Comparison of ENCODE assay signal across 8 cellular contexts in the genomic region with DNA sequence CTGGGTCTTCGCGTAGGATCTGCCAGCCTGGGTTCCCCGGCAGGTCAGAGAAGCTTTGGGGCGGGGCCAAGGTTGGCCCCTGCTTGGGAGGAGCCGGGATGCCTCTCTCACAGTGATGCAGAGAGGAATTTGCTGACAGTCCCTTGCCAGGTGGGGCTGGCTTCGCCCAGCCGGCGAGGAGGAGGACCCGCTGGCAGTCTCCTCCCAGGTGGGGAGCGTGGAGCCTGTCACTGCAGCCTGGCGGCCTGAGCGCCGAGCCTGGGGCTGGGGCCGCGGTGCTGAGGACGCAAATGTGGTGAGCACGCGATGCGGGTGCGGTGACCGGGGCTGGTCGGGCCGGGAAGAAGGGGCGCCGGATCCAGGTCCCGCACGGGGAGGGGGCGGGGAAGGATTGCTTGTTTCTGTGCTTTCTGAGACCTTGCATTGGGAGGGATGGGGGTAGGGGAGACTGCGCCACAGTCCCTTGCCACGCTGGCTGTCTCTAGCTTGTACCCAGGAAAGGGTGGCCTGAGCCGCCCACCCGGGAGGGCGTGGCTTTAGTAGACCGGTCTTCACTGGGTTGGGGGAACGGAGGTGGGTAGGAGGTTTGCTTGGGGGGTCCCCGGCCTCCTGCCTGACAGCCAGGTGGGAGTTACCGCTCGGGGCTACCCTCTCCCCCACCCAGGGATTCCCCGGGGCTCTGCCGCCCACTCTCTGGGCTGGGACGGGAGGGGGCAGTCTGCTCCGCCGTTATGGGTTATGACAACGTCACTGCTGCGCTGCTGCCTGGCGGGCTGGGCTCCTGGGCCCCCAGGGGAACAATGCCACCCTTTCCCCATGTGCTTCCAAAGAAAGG. TPM values are rescaled to one million over a fixed set of nuclear protein-coding genes. Genes with fewer than 3 reads are reported as not detected.
DNase-seq lines count a peak whose midpoint lies in the region; ATAC-seq, FAIRE-seq and TF ChIP-seq lines count a peak whose summit lies in the region.

A gene with protein sequence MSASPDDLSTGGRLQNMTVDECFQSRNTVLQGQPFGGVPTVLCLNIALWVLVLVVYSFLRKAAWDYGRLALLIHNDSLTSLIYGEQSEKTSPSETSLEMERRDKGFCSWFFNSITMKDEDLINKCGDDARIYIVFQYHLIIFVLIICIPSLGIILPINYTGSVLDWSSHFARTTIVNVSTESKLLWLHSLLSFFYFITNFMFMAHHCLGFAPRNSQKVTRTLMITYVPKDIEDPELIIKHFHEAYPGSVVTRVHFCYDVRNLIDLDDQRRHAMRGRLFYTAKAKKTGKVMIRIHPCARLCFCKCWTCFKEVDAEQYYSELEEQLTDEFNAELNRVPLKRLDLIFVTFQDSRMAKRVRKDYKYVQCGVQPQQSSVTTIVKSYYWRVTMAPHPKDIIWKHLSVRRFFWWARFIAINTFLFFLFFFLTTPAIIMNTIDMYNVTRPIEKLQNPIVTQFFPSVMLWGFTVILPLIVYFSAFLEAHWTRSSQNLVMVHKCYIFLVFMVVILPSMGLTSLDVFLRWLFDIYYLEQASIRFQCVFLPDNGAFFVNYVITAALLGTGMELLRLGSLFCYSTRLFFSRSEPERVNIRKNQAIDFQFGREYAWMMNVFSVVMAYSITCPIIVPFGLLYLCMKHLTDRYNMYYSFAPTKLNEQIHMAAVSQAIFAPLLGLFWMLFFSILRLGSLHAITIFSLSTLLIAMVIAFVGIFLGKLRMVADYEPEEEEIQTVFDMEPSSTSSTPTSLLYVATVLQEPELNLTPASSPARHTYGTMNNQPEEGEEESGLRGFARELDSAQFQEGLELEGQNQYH (plus strand): TSS at position 196 of the 835 bp plus-strand sequence. CDS start 37,016 bp downstream, outside the sequence.

- TF ChIP-seq CTCF in K562 (IDR thresholded peaks at IDR 0.05 in 2 of 3, conservative IDR thresholded peaks at IDR 0.05 in 1 of 3; ENCODE audit: insufficient read depth in 2 of 3, low read depth in 1 of 3, low read length in 3 of 3): no peak
- peak in 1 of 3 experiments; percentile 5 for TF ChIP-seq CTCF in keratinocyte (optimal IDR thresholded peaks at IDR 0.05 in 1 of 3, IDR thresholded peaks at IDR 0.05 in 1 of 3, conservative IDR thresholded peaks at IDR 0.05 in 1 of 3; ENCODE audit: extremely low read depth in 1 of 3, insufficient read depth in 2 of 3, low read length in 3 of 3)

- TF ChIP-seq EP300 in K562 (IDR thresholded peaks at IDR 0.05; ENCODE audit: low read length): no peak

- H3K9me1 ChIP-seq in K562 (ENCODE audit: control insufficient read depth, insufficient read depth, low read length) (no peaks in the 10 kb centered on the region), keratinocyte (ENCODE audit: control insufficient read depth, extremely low read depth, insufficient read depth, low read length) (no peaks in the 10 kb centered on the region)

- no peaks in the 10 kb centered on the region for H3K9me3 Mint-ChIP-seq in T-helper 1 cell treated with Interleukin-12 subunit alpha and Interleukin-12 subunit beta and Interleukin-4 antibody, amounts not matched to agents 30 μg/mL and 1 μg/mL, for 36 hours

- dilution Hi-C loops in keratinocyte (cut with MboI; ENCODE audit: extremely low pct_ligation_motif_present, low sequenced_read_pairs): no loop called here

- peak within 1 kb of the TSS; percentile 56 for H3K4me3 Mint-ChIP-seq in T-helper 1 cell treated with Interleukin-12 subunit alpha and Interleukin-12 subunit beta and Interleukin-4 antibody, amounts not matched to agents 30 μg/mL and 1 μg/mL, for 36 hours

- H3K4me2 ChIP-seq in K562 (ENCODE audit: insufficient read depth, low read length) (no peak within 1 kb of the TSS), keratinocyte (ENCODE audit: control insufficient read depth, extremely low read depth, insufficient read depth, low read depth, low read length) (peak within 1 kb of the TSS; percentile 82)

- H4K20me1 ChIP-seq in K562 (replicated peaks; ENCODE audit: control insufficient read depth, insufficient read depth, low read length) (no peaks in the 10 kb centered on the region), keratinocyte (ENCODE audit: control insufficient read depth, extremely low read depth, insufficient read depth, low read length) (no peaks in the 10 kb centered on the region)

- ATAC-seq in K562: peak; percentile 62

- CTCF ChIA-PET in K562 (lab: Yijun Ruan, JAX; ENCODE audit: low intra/inter-chr PET ratio): no interaction called here

- H3K9me3 ChIP-seq in K562 (replicated peaks; ENCODE audit: control insufficient read depth, insufficient read depth, low read depth, low read length) (no peaks in the 10 kb centered on the region), keratinocyte (ENCODE audit: control insufficient read depth, low read depth, low read length) (no peaks in the 10 kb centered on the region)

- H3K27me3 ChIP-seq in K562 (ENCODE audit: control insufficient read depth in 2 of 2, insufficient read depth in 2 of 2, low read length in 2 of 2) (peaks cover 0 to 44% of the 10 kb centered on the region in 2 experiments; a peak in 3 of 5 replicates), keratinocyte (ENCODE audit: control insufficient read depth, extremely low read depth, insufficient read depth, low read length) (no peaks in the 10 kb centered on the region)

- H3K79me2 ChIP-seq in K562 (ENCODE audit: control insufficient read depth, insufficient read depth, low read length): no peaks in the 10 kb centered on the region
- H3K79me2 ChIP-seq in keratinocyte (ENCODE audit: control insufficient read depth, insufficient read depth, low read length): no peaks in the 10 kb centered on the region

- peaks cover 38% of the 10 kb centered on the region for H3K27me3 Mint-ChIP-seq in T-helper 1 cell treated with Interleukin-12 subunit alpha and Interleukin-12 subunit beta and Interleukin-4 antibody, amounts not matched to agents 30 μg/mL and 1 μg/mL, for 36 hours (ENCODE audit: low read depth)

- intact Hi-C loops in K562 (cut with micrococcal nuclease): no loop called here

- FAIRE-seq in K562 (lab: Jason Lieb, UNC) (no peak), keratinocyte (lab: Jason Lieb, UNC) (no peak)

- H3K36me3 Mint-ChIP-seq in T-helper 1 cell treated with Interleukin-12 subunit alpha and Interleukin-12 subunit beta and Interleukin-4 antibody, amounts not matched to agents 30 μg/mL and 1 μg/mL, for 36 hours (ENCODE audit: low read depth): no peaks in the 10 kb centered on the region

- TF ChIP-seq RAD21 in K562 (CRISPR knock-in tag; conservative IDR thresholded peaks at IDR 0.05 in 1 of 2, IDR thresholded peaks at IDR 0.05 in 1 of 2): no peak

- no peaks in the 10 kb centered on the region for H3K36me3 ChIP-seq in K562 (ENCODE audit: control insufficient read depth, insufficient read depth, low read length)
- H3K36me3 ChIP-seq in keratinocyte (ENCODE audit: control insufficient read depth in 2 of 2, extremely low read depth in 1 of 2, insufficient read depth in 2 of 2, low read length in 2 of 2): no peaks in the 10 kb centered on the region

- 2% methylated on average over 19 of the region's 46 CpGs for WGBS in K562 (ENCODE audit: insufficient coverage, low coverage, missing lambda C conversion rate)

- no TSS peak for BruUV-seq in K562 (replicated peaks; lab: Mats Ljungman, UMichigan)

- H3K27ac Mint-ChIP-seq in T-helper 1 cell treated with Interleukin-12 subunit alpha and Interleukin-12 subunit beta and Interleukin-4 antibody, amounts not matched to agents 30 μg/mL and 1 μg/mL, for 36 hours: no peak within 1 kb of the TSS

- TF ChIP-seq POLR2A in K562 (conservative IDR thresholded peaks at IDR 0.05): no peak

- H3K27ac ChIP-seq in K562 (ENCODE audit: extremely low read depth, low read depth, low read length) (no peak within 1 kb of the TSS), keratinocyte (ENCODE audit: control insufficient read depth, insufficient read depth, low read length) (no peak within 1 kb of the TSS)

- H3K4me1 ChIP-seq in K562 (replicated peaks in 1 of 2; ENCODE audit: control insufficient read depth in 2 of 2, insufficient read depth in 2 of 2, low read length in 2 of 2) (peaks cover 0 to 13% of the 10 kb centered on the region in 2 experiments; a peak in 3 of 5 replicates), keratinocyte (ENCODE audit: control insufficient read depth, extremely low read depth, insufficient read depth, low read length) (peaks cover 11% of the 10 kb centered on the region)

- H3K4me1 Mint-ChIP-seq in T-helper 1 cell treated with Interleukin-12 subunit alpha and Interleukin-12 subunit beta and Interleukin-4 antibody, amounts not matched to agents 30 μg/mL and 1 μg/mL, for 36 hours (ENCODE audit: low read depth): peaks cover 15% of the 10 kb centered on the region

- POLR2A ChIA-PET in K562 (lab: Yijun Ruan, JAX): interaction anchor here (0.6 kb wide), 1 partner anchor 49 kb away, joined by 4 read pairs; no protein-coding TSS in a partner anchor

- DNase-seq in CMK (ENCODE audit: low read depth) (peak; percentile 20), H4 (ENCODE audit: low spot score) (peak; percentile 67), NCI-H1694 treated with DMSO at 0.1 percent for 48 hours (lab: John Stamatoyannopoulos, UW) (peak; percentile 99), K562 (ENCODE audit: extremely low read depth in 1 of 4, low spot score in 3 of 4) (peak in 3 of 4 experiments; percentile 5 to 30 (median 20)), keratinocyte (ENCODE audit: low read depth, low spot score) (no peak), ureter (ENCODE audit: low spot score) (no peak)
- peak; percentile 65 for DNase-seq in stimulated activated CD4-positive, alpha-beta T cell treated with anti-CD3 and anti-CD28 coated beads, Interleukin-4, amount 100 ng/mL, for 1 hour

- H3K4me3 ChIP-seq in K562 (no peak within 1 kb of the TSS), keratinocyte (ENCODE audit: control insufficient read depth in 2 of 3, extremely low read depth in 1 of 3, insufficient read depth in 2 of 3, low read depth in 1 of 3, low read length in 3 of 3) (peak within 1 kb of the TSS; percentile 56 to 69 (median 59))

- H2AFZ ChIP-seq in K562 (ENCODE audit: low read depth, low read length) (no peak within 1 kb of the TSS), keratinocyte (ENCODE audit: control insufficient read depth, low read length) (peak within 1 kb of the TSS; percentile 69)

- H3K9ac ChIP-seq in K562 (ENCODE audit: insufficient read depth in 1 of 2, low read depth in 2 of 2, low read length in 2 of 2) (no peak within 1 kb of the TSS; a peak in 2 of 4 replicates), keratinocyte (ENCODE audit: control insufficient read depth, extremely low read depth, insufficient read depth, low read length) (peak within 1 kb of the TSS; percentile 19)

- in situ Hi-C loops in K562 (cut with MboI): no loop called here

RNA-seq across cellular contexts. Expression of the gene that starts here (rescaled TPM):
- 0.77 and 1.3 TPM in 2 replicates for total RNA-seq in H4 (2014; rRNA removed; shearing (Covaris generic))
- total RNA-seq in K562 (2011; cell fraction: chromatin; rRNA removed; ENCODE audit: low replicate concordance): 0.25 TPM in 1 of 2 replicates, not detected in the other
- total RNA-seq in K562 (2011; cell fraction: nucleolus; rRNA removed): not detected in 2 replicates
- not detected in 2 replicates for total RNA-seq in K562 (2011; cell fraction: nucleoplasm; rRNA removed)
- not detected in 2 replicates for total RNA-seq in K562 (2014; rRNA removed)
- not detected in 2 replicates for total RNA-seq in K562 (2014; rRNA removed; fragmentation: Illumina TruSeq; extraction: Trizol)
- 0.57 TPM in 1 of 2 replicates, not detected in the other for total RNA-seq in K562 (2015; rRNA removed; fragmentation: Illumina TruSeq; extraction: Trizol)
- total RNA-seq in K562 (2021): not detected in 2 replicates
- polyA plus RNA-seq in K562 (2011; rRNA removed): 0.07 and 0.14 TPM in 2 replicates
- not detected in 2 replicates for polyA plus RNA-seq in K562 (2011; cell fraction: cytosol; rRNA removed)
- polyA plus RNA-seq in K562 (2011; cell fraction: nucleus; rRNA removed): 0.08 TPM in 1 of 2 replicates, not detected in the other
- polyA plus RNA-seq in K562 (2012): 0.15 TPM in 1 of 2 replicates, not detected in the other
- not detected in 2 replicates for polyA plus RNA-seq in K562 (2014; fragmentation: Illumina TruSeq; extraction: Trizol)
- not detected for polyA plus RNA-seq in K562 (2014; fragmentation: Nextera tagmentation; extraction: Ambion mirVana)
- polyA plus RNA-seq in K562 (2014; rRNA removed): not detected in 2 replicates
- 0.03 TPM in 1 of 2 replicates, not detected in the other for polyA minus RNA-seq in K562 (2011; rRNA and poly(A)+ RNA removed)
- not detected in 2 replicates for polyA minus RNA-seq in K562 (2011; cell fraction: cytosol; rRNA and poly(A)+ RNA removed)
- polyA minus RNA-seq in K562 (2011; cell fraction: nucleus; rRNA and poly(A)+ RNA removed): 0.13 TPM in 1 of 2 replicates, not detected in the other
- 0.61 to 1.5 TPM (median 0.66 TPM) in 3 replicates for polyA plus RNA-seq in keratinocyte
- 13.9 TPM for polyA plus RNA-seq in keratinocyte (2011; ENCODE audit: low read depth)
- 0.38 and 0.95 TPM in 2 replicates for polyA plus RNA-seq in keratinocyte (2011; cell fraction: cytosol; rRNA removed)
- 2.9 and 3.2 TPM in 2 replicates for polyA plus RNA-seq in keratinocyte (2011; cell fraction: nucleus; rRNA removed)
- polyA plus RNA-seq in keratinocyte (2012; ENCODE audit: low replicate concordance): 1.0 and 3.5 TPM in 2 replicates
- polyA minus RNA-seq in keratinocyte: 1.3 to 4.1 TPM (median 1.7 TPM) in 3 replicates
- polyA minus RNA-seq in keratinocyte (2011; cell fraction: cytosol; rRNA and poly(A)+ RNA removed): 1.3 TPM
- polyA minus RNA-seq in keratinocyte (2011; cell fraction: nucleus; rRNA and poly(A)+ RNA removed): 5.0 and 5.3 TPM in 2 replicates
- 0.55 TPM for total RNA-seq in ureter

Comparison
In these comparisons a context has a peak if more than half of its experiments do, and no peak if none do; other contexts are left out.
1. Peak in DNase-seq and ATAC-seq in K562; RNA of the gene not detected or under 1 TPM.
2. DNase-seq: peak in CMK (single experiment), H4 (single experiment), NCI-H1694 treated with DMSO at 0.1 percent for 48 hours (single experiment) and stimulated activated CD4-positive, alpha-beta T cell treated with anti-CD3 and anti-CD28 coated beads, Interleukin-4, amount 100 ng/mL, for 1 hour (single experiment); none in keratinocyte (single experiment) and ureter (single experiment).